8 cellular contexts compared by ENCODE assay signal in genomic region chr10:73590881-73591577, GRCh38. TPM values are rescaled to one million over a fixed set of nuclear protein-coding genes. Genes with fewer than 3 reads are reported as not detected.
DNase-seq lines count a peak whose midpoint lies in the region; ATAC-seq, FAIRE-seq and TF ChIP-seq lines count a peak whose summit lies in the region.

A gene with protein sequence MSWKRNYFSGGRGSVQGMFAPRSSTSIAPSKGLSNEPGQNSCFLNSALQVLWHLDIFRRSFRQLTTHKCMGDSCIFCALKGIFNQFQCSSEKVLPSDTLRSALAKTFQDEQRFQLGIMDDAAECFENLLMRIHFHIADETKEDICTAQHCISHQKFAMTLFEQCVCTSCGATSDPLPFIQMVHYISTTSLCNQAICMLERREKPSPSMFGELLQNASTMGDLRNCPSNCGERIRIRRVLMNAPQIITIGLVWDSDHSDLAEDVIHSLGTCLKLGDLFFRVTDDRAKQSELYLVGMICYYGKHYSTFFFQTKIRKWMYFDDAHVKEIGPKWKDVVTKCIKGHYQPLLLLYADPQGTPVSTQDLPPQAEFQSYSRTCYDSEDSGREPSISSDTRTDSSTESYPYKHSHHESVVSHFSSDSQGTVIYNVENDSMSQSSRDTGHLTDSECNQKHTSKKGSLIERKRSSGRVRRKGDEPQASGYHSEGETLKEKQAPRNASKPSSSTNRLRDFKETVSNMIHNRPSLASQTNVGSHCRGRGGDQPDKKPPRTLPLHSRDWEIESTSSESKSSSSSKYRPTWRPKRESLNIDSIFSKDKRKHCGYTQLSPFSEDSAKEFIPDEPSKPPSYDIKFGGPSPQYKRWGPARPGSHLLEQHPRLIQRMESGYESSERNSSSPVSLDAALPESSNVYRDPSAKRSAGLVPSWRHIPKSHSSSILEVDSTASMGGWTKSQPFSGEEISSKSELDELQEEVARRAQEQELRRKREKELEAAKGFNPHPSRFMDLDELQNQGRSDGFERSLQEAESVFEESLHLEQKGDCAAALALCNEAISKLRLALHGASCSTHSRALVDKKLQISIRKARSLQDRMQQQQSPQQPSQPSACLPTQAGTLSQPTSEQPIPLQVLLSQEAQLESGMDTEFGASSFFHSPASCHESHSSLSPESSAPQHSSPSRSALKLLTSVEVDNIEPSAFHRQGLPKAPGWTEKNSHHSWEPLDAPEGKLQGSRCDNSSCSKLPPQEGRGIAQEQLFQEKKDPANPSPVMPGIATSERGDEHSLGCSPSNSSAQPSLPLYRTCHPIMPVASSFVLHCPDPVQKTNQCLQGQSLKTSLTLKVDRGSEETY (N-terminal part only) (minus strand): TSS chr10:73591342. CDS start chr10:73575658, 15,684 bp downstream.

- TF ChIP-seq EP300 in stomach (IDR thresholded peaks at IDR 0.05): no peak

- TF ChIP-seq POLR2A in GM12892 (IDR thresholded peaks at IDR 0.05; ENCODE audit: low read depth, low read length) (no peak), stomach (IDR thresholded peaks at IDR 0.05) (no peak)

- peaks cover 45% of the 10 kb centered on the region for H3K4me1 ChIP-seq in Panc1 (ENCODE audit: control insufficient read depth, insufficient read depth, low read length)
- H3K4me1 ChIP-seq in stomach: peaks cover 39 to 65% (median 52%) of the 10 kb centered on the region in 4 donors

- intact Hi-C loops in Panc1 (cut with micrococcal nuclease; ENCODE audit: unreplicated experiment) (no loop called here), stomach (cut with DNase I; ENCODE audit: low total_unique reads) (no loop called here)

- in situ Hi-C loops in Panc1 (cut with HindIII; ENCODE audit: low pct_unique_long_range_greater_than_20kb, low sequenced_read_pairs): no loop called here

- H3K36me3 ChIP-seq in Panc1 (ENCODE audit: control insufficient read depth, insufficient read depth, low read length): no peaks in the 10 kb centered on the region
- no peaks in the 10 kb centered on the region for H3K36me3 ChIP-seq in stomach

- H3K27me3 ChIP-seq in Panc1 (ENCODE audit: control insufficient read depth, insufficient read depth, low read length) (no peaks in the 10 kb centered on the region), stomach (no peaks in the 10 kb centered on the region)

- 12 to 31% (median 16%) methylated on average over 4 of the region's 4 CpGs for WGBS in stomach, 5 donors

- no peak for TF ChIP-seq CTCF in Panc1 (IDR thresholded peaks at IDR 0.05)
- TF ChIP-seq CTCF in stomach (IDR thresholded peaks at IDR 0.05): no peak

- POLR2A ChIA-PET in Panc1 (lab: Charles Lee): interaction anchor here (0.5 to 1.5 kb wide), 3 partner anchors 10 to 20 kb away, joined by 5 to 10 read pairs (median 9); no protein-coding TSS in a partner anchor

- H3K9me3 ChIP-seq in Panc1 (ENCODE audit: control insufficient read depth, insufficient read depth, low read depth, low read length) (no peaks in the 10 kb centered on the region), stomach (no peaks in the 10 kb centered on the region)

- DNase-seq in GM12892 (ENCODE audit: insufficient read length) (no peak), Panc1 (ENCODE audit: low read depth, low spot score) (no peak), dedifferentiated amniotic fluid mesenchymal stem cell (ENCODE audit: extremely low spot score) (peak; percentile 43), left kidney (ENCODE audit: low read depth, low spot score) (peak; percentile 57), stomach (no peak), NCI-H1694 treated with DMSO at 0.1 percent for 48 hours (lab: John Stamatoyannopoulos, UW) (no peak), NCI-H774 (lab: John Stamatoyannopoulos, UW) (no peak)

- peak within 1 kb of the TSS; percentile 84 for H3K27ac ChIP-seq in Panc1 (ENCODE audit: low read length)
- H3K27ac ChIP-seq in stomach: peak within 1 kb of the TSS; percentile 66 to 84 (median 75)

- ATAC-seq in Panc1 (peak; percentile 87), HG02588 (IDR thresholded peaks at IDR 0.05; ENCODE audit: unreplicated experiment) (no peak)

- H3K4me3 ChIP-seq in Panc1 (ENCODE audit: low read depth in 2 of 2, low read length in 2 of 2) (peak within 1 kb of the TSS; percentile 13 to 37; a peak in 3 of 4 replicates), stomach (no peak within 1 kb of the TSS)

- CTCF ChIA-PET in Panc1 (lab: Charles Lee): interaction anchor here (0.6 kb wide), 1 partner anchor 53 kb away, joined by 3 read pairs; no protein-coding TSS in a partner anchor

- peak; percentile 27 for FAIRE-seq in GM12892 (lab: Jason Lieb, UNC)

- BruUV-seq in Panc1 (replicated peaks; lab: Mats Ljungman, UMichigan): TSS peak; percentile 15

RNA-seq across cellular contexts. Expression of the gene that starts here (rescaled TPM):
- polyA plus RNA-seq in GM12892 (2012; ENCODE audit: missing spikeins): 4.6 TPM
- 32.8 TPM for total RNA-seq in Panc1 (2021; ENCODE audit: unreplicated experiment)
- polyA plus RNA-seq in Panc1 (2012; ENCODE audit: insufficient read length): 15.0 TPM
- total RNA-seq in stomach: 100 to 1,000 TPM in 4 of 5 donors, 10 to 100 TPM in 1; 33.0 to 369 (median 112) TPM
- polyA plus RNA-seq in stomach: 10 to 100 TPM in 2 of 3 donors, 1 to 10 TPM in 1; 7.3 to 17.3 (median 11.1) TPM

Comparison
In these comparisons a context has a peak if more than half of its experiments do, and no peak if none do; other contexts are left out.
1. DNase-seq: peak in dedifferentiated amniotic fluid mesenchymal stem cell (single experiment) and left kidney (single experiment); none in GM12892 (single experiment), Panc1 (single experiment), stomach (single experiment), NCI-H1694 treated with DMSO at 0.1 percent for 48 hours (single experiment) and NCI-H774 (single experiment).
2. H3K4me3 ChIP-seq: peak in Panc1 (2 of 2); none in stomach (0 of 4).